In genomic region chr3:13308406-13308805, GRCh38 we compare ENCODE assay signal across 8 cellular contexts.
A peak's percentile ranks its signal among the peaks of the same experiment; 100 is the strongest.
DNase-seq lines count a peak whose midpoint lies in the region; ATAC-seq and TF ChIP-seq lines count a peak whose summit lies in the region.

No MANE protein-coding gene starts in this region.

- H3K9me2 ChIP-seq in HCT116 (ENCODE audit: insufficient read depth): no peaks in the 10 kb centered on the region

- DNase-seq in DMS114 treated with DMSO at 0.1 percent for 48 hours (lab: John Stamatoyannopoulos, UW; ENCODE audit: unreplicated experiment) (peak; percentile 12), HCT116 (ENCODE audit: low read depth, low spot score) (peak; percentile 24), RKO (ENCODE audit: low spot score) (peak; percentile 47), coronary artery (ENCODE audit: low spot score) (no peak), mucosa of gallbladder (ENCODE audit: low spot score) (peak; percentile 31), SK-N-DZ (ENCODE audit: low spot score) (no peak), suprapubic skin (ENCODE audit: low spot score in 2 of 2) (no peak)

- no peak overlapping the region for H3K9ac ChIP-seq in HCT116 (ENCODE audit: low read length)

- H2AFZ ChIP-seq in HCT116 (ENCODE audit: low read depth, low read length, poor library complexity, severe bottlenecking): no peak overlapping the region

- CTCF ChIA-PET in HCT116 (lab: Charles Lee): no interaction called here

- ATAC-seq in HCT116: peak; percentile 84
- no peak for ATAC-seq in activated CD4-positive, CD25-positive, alpha-beta regulatory T cell treated with anti-CD3 and anti-CD28 coated beads, Interleukin-2, amount 50 U/mL, for 24 hours

- WGBS in suprapubic skin: 32% methylated on average over 6 of the region's 6 CpGs

- TF ChIP-seq EP300 in suprapubic skin (IDR thresholded peaks at IDR 0.05): no peak

- H3K27ac ChIP-seq in HCT116 (ENCODE audit: low read depth, low read length) (no peak overlapping the region), coronary artery (no peak overlapping the region), suprapubic skin (no peak overlapping the region)

- POLR2A ChIA-PET in HCT116 (lab: Charles Lee): no interaction called here

- TF ChIP-seq RAD21 in HCT116 (IDR thresholded peaks at IDR 0.05; ENCODE audit: low read depth): peak; percentile 43

- H3K4me2 ChIP-seq in HCT116 (ENCODE audit: low read length): no peak overlapping the region

- H3K9me3 ChIP-seq in HCT116 (ENCODE audit: control insufficient read depth in 1 of 2, insufficient read depth in 1 of 2, low read depth in 1 of 2, low read length in 2 of 2) (no peaks in the 10 kb centered on the region), suprapubic skin (no peaks in the 10 kb centered on the region)

- peak; percentile 19 to 71 (median 67); a peak in 4 of 6 replicates for TF ChIP-seq CTCF in HCT116 (IDR thresholded peaks at IDR 0.05 in 2 of 3, conservative IDR thresholded peaks at IDR 0.05 in 1 of 3; ENCODE audit: borderline replicate concordance in 1 of 3, insufficient read depth in 1 of 3, low read depth in 2 of 3, low read length in 2 of 3)
- peak; percentile 14 for TF ChIP-seq CTCF in coronary artery (IDR thresholded peaks at IDR 0.05)
- TF ChIP-seq CTCF in suprapubic skin (IDR thresholded peaks at IDR 0.05): peak in 1 of 2 donors; percentile 14

- intact Hi-C loops in HCT116 (cut with micrococcal nuclease): no loop called here

- no TSS peak for BruUV-seq in HCT116 (replicated peaks; lab: Mats Ljungman, UMichigan)

- H4K20me1 ChIP-seq in HCT116 (ENCODE audit: insufficient read depth): no peaks in the 10 kb centered on the region

- no peaks in the 10 kb centered on the region for H3K27me3 ChIP-seq in HCT116 (ENCODE audit: insufficient read depth, low read length)
- H3K27me3 ChIP-seq in suprapubic skin: peaks cover 3% of the 10 kb centered on the region

- H3K36me3 ChIP-seq in HCT116 (ENCODE audit: control insufficient read depth in 1 of 2, insufficient read depth in 2 of 2, low read length in 2 of 2): no peaks in the 10 kb centered on the region
- H3K36me3 ChIP-seq in suprapubic skin: no peaks in the 10 kb centered on the region

- no peaks in the 10 kb centered on the region for H3K79me2 ChIP-seq in HCT116 (ENCODE audit: insufficient read depth, low read length)

- no peak overlapping the region for H3K4me3 ChIP-seq in HCT116 (replicated peaks in 1 of 2; ENCODE audit: low read depth in 1 of 2, low read length in 2 of 2)
- H3K4me3 ChIP-seq in coronary artery: no peak overlapping the region
- no peak overlapping the region for H3K4me3 ChIP-seq in suprapubic skin

- TF ChIP-seq POLR2A in HCT116 (IDR thresholded peaks at IDR 0.05; ENCODE audit: borderline replicate concordance, extremely low read depth, insufficient read depth, insufficient read length): no peak
- TF ChIP-seq POLR2A in suprapubic skin (IDR thresholded peaks at IDR 0.05): no peak

- RAD21 ChIA-PET in HCT116 (lab: Charles Lee; ENCODE audit: low non-redundant PET in 1 of 2, low total read pairs in 2 of 2, uncharacterized antibody in 2 of 2, unreplicated experiment in 2 of 2): no interaction called here

- H3K4me1 ChIP-seq in HCT116 (ENCODE audit: control insufficient read depth in 1 of 2, insufficient read depth in 2 of 2, low read length in 2 of 2): no peaks in the 10 kb centered on the region
- no peaks in the 10 kb centered on the region for H3K4me1 ChIP-seq in suprapubic skin

TF ChIP-seq in HCT116, 20 proteins besides CTCF, POLR2A, EP300 and RAD21:
- TF ChIP-seq ZFX (IDR thresholded peaks at IDR 0.05): no peak
- TF ChIP-seq ZBTB33 (IDR thresholded peaks at IDR 0.05; ENCODE audit: extremely low read depth, insufficient replicate concordance, low read length): no peak
- TF ChIP-seq EZH2 (IDR thresholded peaks at IDR 0.05): no peak
- no peak for TF ChIP-seq EGR1 (IDR thresholded peaks at IDR 0.05; ENCODE audit: low read depth)

Comparison
In these comparisons a context has a peak if more than half of its experiments do, and no peak if none do; other contexts are left out.
1. DNase-seq: peak in DMS114 treated with DMSO at 0.1 percent for 48 hours (single experiment), HCT116 (single experiment), RKO (single experiment) and mucosa of gallbladder (single experiment); none in coronary artery (single experiment), SK-N-DZ (single experiment) and suprapubic skin (0 of 2).